Comparison of ENCODE assay signal across 8 cellular contexts in the genomic region with DNA sequence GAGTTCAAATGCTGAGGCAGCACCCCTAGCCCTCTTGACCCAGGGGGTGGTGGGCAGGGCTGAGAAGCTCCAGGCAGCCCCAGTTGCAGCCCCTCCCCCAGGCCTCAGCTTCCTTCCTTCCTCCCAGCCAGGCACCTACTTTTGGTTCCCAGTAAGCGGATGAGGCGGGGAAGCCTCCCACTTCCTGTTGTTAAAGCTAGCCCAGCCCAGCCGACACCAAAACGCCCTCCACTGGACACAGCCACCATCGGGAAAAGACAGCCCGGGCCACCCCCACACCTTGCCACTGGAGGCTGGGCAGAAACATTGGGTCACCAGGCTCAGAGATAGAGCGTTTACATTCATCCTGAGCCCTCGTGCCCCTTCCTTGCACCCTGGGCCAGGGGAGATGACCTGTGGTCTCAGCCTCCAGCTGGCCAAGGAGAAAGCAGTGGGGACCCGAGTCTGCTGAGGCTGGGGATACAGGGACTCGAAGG. TPM values are rescaled to one million over a fixed set of nuclear protein-coding genes. Genes with fewer than 3 reads are reported as not detected.
DNase-seq lines count a peak whose midpoint lies in the region; ATAC-seq and TF ChIP-seq lines count a peak whose summit lies in the region.

No MANE protein-coding gene starts in this region.

- TF ChIP-seq CTCF in AG09309 (IDR thresholded peaks at IDR 0.05; ENCODE audit: control insufficient read depth, insufficient read depth, low read depth, low read length, missing control alignments) (peak; percentile 71), VCaP (conservative IDR thresholded peaks at IDR 0.05) (no peak)

- H3K27ac ChIP-seq in VCaP = peak overlapping the region; percentile 89

- peak overlapping the region; percentile 41 for H3K4me3 ChIP-seq in AG09309 (ENCODE audit: control insufficient read depth, low read depth, low read length)

- DNase-seq in AG09309 (ENCODE audit: low read depth) (peak; percentile 44), HS-5 (ENCODE audit: low read depth) (peak; percentile 25), lung microvascular endothelial cell (ENCODE audit: low read depth in 2 of 2) (peak; percentile 89 to 91), NCI-H187 treated with DMSO at 0.1 percent for 48 hours (lab: John Stamatoyannopoulos, UW) (no peak)
- peak; percentile 25 for DNase-seq in effector CD4-positive, alpha-beta T cell
- DNase-seq in stimulated activated CD8-positive, alpha-beta memory T cell treated with anti-CD3 and anti-CD28 coated beads, Interleukin-12 subunit alpha, Interleukin-12 subunit beta, amount 100 ng/mL, for 4 hours (ENCODE audit: low read depth) = peak; percentile 11

- no peak for ATAC-seq in GM19324 (IDR thresholded peaks at IDR 0.05; ENCODE audit: low FRiP score, unreplicated experiment)

RNA-seq across cellular contexts. Expression of a gene that starts 3.5 kb away (rescaled TPM):
- 5.4 and 6.2 TPM in 2 replicates for total RNA-seq in lung microvascular endothelial cell

RNA-seq across cellular contexts. Expression of a gene that starts 57.2 kb away (rescaled TPM):
- total RNA-seq in lung microvascular endothelial cell = 760 and 1,004 TPM in 2 replicates
